10 cellular contexts compared by ENCODE assay signal in genomic region chr2:36478332-36478738, GRCh38.
DNase-seq lines count a peak whose midpoint lies in the region; ATAC-seq and TF ChIP-seq lines count a peak whose summit lies in the region.
"Had no signal": no experiment of that assay in that cellular context is flagged by ENCODE, and none has a peak within 500 bp of the region (broad histone marks: within the 10 kb centered on the region; RNA-seq: fewer than 3 reads in every experiment).

No MANE protein-coding gene starts in this region.

- DNase-seq in heart left ventricle (peak in 1 of 5 donors; percentile 42), Right ventricle myocardium inferior (ENCODE audit: missing footprints) (no peak), cardiac fibroblast (ENCODE audit: low read depth in 2 of 2) (peak; percentile 96 to 98), left lung (no peak), aorta (peak; percentile 72 to 82), mesendoderm (no peak), ureter (ENCODE audit: low spot score) (no peak)
- DNase-seq: effector CD4-positive, alpha-beta T cell had no signal

- H4K8ac ChIP-seq in mesendoderm (ENCODE audit: low read depth, low read length) = no peak overlapping the region

- H3K4me3 ChIP-seq in heart left ventricle (no peak overlapping the region), cardiac fibroblast (replicated peaks in 1 of 2; ENCODE audit: low read depth in 2 of 2, low read length in 2 of 2) (no peak overlapping the region), left lung (no peak overlapping the region), aorta (ENCODE audit: low read length in 2 of 2) (no peak overlapping the region), mesendoderm (ENCODE audit: low read length) (no peak overlapping the region)

- H2BK120ac ChIP-seq in mesendoderm (ENCODE audit: low read depth, low read length) = no peak overlapping the region

- TF ChIP-seq CTCF in heart left ventricle (IDR thresholded peaks at IDR 0.05) = no peak
- TF ChIP-seq CTCF in cardiac fibroblast (IDR thresholded peaks at IDR 0.05; ENCODE audit: low read depth, low read length) = no peak
- no peak for TF ChIP-seq CTCF in left lung (IDR thresholded peaks at IDR 0.05)

- H3K27me3 ChIP-seq in heart left ventricle (no peaks in the 10 kb centered on the region), left lung (no peaks in the 10 kb centered on the region), aorta (ENCODE audit: control insufficient read depth in 1 of 2, insufficient read depth in 2 of 2, low read length in 1 of 2) (no peaks in the 10 kb centered on the region), mesendoderm (ENCODE audit: insufficient read depth, low read length, poor library complexity) (no peaks in the 10 kb centered on the region)

- H3K79me1 ChIP-seq in mesendoderm (ENCODE audit: low read length) = peaks cover 4% of the 10 kb centered on the region

- no peak overlapping the region for H2BK5ac ChIP-seq in mesendoderm (ENCODE audit: low read length)

- peaks cover 0 to 30% (median 12%) of the 10 kb centered on the region in 12 donors for H3K9me3 ChIP-seq in heart left ventricle
- H3K9me3 ChIP-seq in left lung = peaks cover 0 to 33% of the 10 kb centered on the region in 2 donors
- no peaks in the 10 kb centered on the region for H3K9me3 ChIP-seq in aorta (ENCODE audit: control insufficient read depth, low read length)

- no peak overlapping the region for H4K5ac ChIP-seq in mesendoderm (ENCODE audit: low read length)

- H3K23ac ChIP-seq in mesendoderm (ENCODE audit: low read length) = no peak overlapping the region

- WGBS in heart left ventricle, 4 donors = 20 to 67% (median 29%) methylated on average over 4 of the region's 4 CpGs
- 1 to 2% methylated on average over 4 of the region's 4 CpGs for WGBS in aorta, 2 donors
- no CpG with 5 or more reads among the region's 4 CpGs for WGBS in mesendoderm (ENCODE audit: extremely low coverage, insufficient coverage, low lambda C conversion rate)

- H3K36me3 ChIP-seq in heart left ventricle = peaks cover 0 to 63% (median 51%) of the 10 kb centered on the region in 9 donors
- H3K36me3 ChIP-seq in left lung = peaks cover 0 to 34% of the 10 kb centered on the region in 2 donors
- H3K36me3 ChIP-seq in aorta (ENCODE audit: control insufficient read depth in 1 of 2, insufficient read depth in 2 of 2, low read length in 1 of 2) = peaks cover 5 to 8% of the 10 kb centered on the region in 2 donors
- peaks cover 8% of the 10 kb centered on the region for H3K36me3 ChIP-seq in mesendoderm (ENCODE audit: control insufficient read depth, insufficient read depth, low read length)

- H3K4ac ChIP-seq in mesendoderm (ENCODE audit: low read depth, low read length) = no peak overlapping the region

- H3K27ac ChIP-seq in heart left ventricle (peak overlapping the region in 10 of 12 donors; percentile 35 to 68 (median 46)), left lung (peak overlapping the region; percentile 10 to 39), aorta (ENCODE audit: low read depth in 1 of 2, low read length in 2 of 2) (peak overlapping the region in 1 of 2 donors; percentile 43), mesendoderm (ENCODE audit: low read depth, low read length) (no peak overlapping the region)
- H3K27ac ChIP-seq: parathyroid adenoma had no signal

- TF ChIP-seq POLR2A in heart left ventricle (IDR thresholded peaks at IDR 0.05) = no peak

- intact Hi-C loops in heart left ventricle (cut with DNase I) = no loop called here
- intact Hi-C loops in Right ventricle myocardium inferior (cut with DNase I) = no loop called here
- intact Hi-C loops in left lung (cut with DNase I) = no loop called here
- intact Hi-C loops in aorta (cut with DNase I) = no loop called here

- no peak overlapping the region for H3K4me2 ChIP-seq in mesendoderm (ENCODE audit: low read length)

- H3K9ac ChIP-seq in mesendoderm (ENCODE audit: low read length) = no peak overlapping the region
- H3K9ac ChIP-seq: parathyroid adenoma had no signal

- peak; percentile 50 to 88 (median 76) for ATAC-seq in heart left ventricle
- no peak for ATAC-seq in Right ventricle myocardium inferior
- peak; percentile 79 for ATAC-seq in left lung
- peak; percentile 81 for ATAC-seq in aorta (ENCODE audit: low FRiP score)
- ATAC-seq in HG03135 (IDR thresholded peaks at IDR 0.05; ENCODE audit: unreplicated experiment) = no peak

- no peaks in the 10 kb centered on the region for H3K79me2 ChIP-seq in mesendoderm (ENCODE audit: control insufficient read depth, insufficient read depth, low read length)

- H3K18ac ChIP-seq in mesendoderm (ENCODE audit: low read length) = no peak overlapping the region

- H3K4me1 ChIP-seq in heart left ventricle = peaks cover 0 to 29% (median 17%) of the 10 kb centered on the region in 12 donors
- peaks cover 14 to 31% of the 10 kb centered on the region in 2 donors for H3K4me1 ChIP-seq in left lung
- peaks cover 0 to 9% of the 10 kb centered on the region in 2 donors for H3K4me1 ChIP-seq in aorta (ENCODE audit: control insufficient read depth in 1 of 2, insufficient read depth in 2 of 2, low read length in 2 of 2)
- H3K4me1 ChIP-seq in mesendoderm (ENCODE audit: control insufficient read depth, low read depth, low read length) = no peaks in the 10 kb centered on the region

- no peak overlapping the region for H2BK15ac ChIP-seq in mesendoderm (replicated peaks; ENCODE audit: low read depth)

- no peak overlapping the region for H2AK5ac ChIP-seq in mesendoderm (ENCODE audit: low read length)

- H3K56ac ChIP-seq in mesendoderm (ENCODE audit: low read length) = no peak overlapping the region

Comparison
In these comparisons a context has a peak if more than half of its experiments do, and no peak if none do; other contexts are left out.
1. ATAC-seq: peak in heart left ventricle (4 of 4), left lung (single experiment) and aorta (single experiment); none in Right ventricle myocardium inferior (single experiment) and HG03135 (single experiment).
2. DNase-seq: peak in cardiac fibroblast (2 of 2) and aorta (2 of 2); none in Right ventricle myocardium inferior (single experiment), left lung (0 of 2), mesendoderm (single experiment) and ureter (single experiment).